Comparison of ENCODE assay signal across 9 cellular contexts in the genomic region with DNA sequence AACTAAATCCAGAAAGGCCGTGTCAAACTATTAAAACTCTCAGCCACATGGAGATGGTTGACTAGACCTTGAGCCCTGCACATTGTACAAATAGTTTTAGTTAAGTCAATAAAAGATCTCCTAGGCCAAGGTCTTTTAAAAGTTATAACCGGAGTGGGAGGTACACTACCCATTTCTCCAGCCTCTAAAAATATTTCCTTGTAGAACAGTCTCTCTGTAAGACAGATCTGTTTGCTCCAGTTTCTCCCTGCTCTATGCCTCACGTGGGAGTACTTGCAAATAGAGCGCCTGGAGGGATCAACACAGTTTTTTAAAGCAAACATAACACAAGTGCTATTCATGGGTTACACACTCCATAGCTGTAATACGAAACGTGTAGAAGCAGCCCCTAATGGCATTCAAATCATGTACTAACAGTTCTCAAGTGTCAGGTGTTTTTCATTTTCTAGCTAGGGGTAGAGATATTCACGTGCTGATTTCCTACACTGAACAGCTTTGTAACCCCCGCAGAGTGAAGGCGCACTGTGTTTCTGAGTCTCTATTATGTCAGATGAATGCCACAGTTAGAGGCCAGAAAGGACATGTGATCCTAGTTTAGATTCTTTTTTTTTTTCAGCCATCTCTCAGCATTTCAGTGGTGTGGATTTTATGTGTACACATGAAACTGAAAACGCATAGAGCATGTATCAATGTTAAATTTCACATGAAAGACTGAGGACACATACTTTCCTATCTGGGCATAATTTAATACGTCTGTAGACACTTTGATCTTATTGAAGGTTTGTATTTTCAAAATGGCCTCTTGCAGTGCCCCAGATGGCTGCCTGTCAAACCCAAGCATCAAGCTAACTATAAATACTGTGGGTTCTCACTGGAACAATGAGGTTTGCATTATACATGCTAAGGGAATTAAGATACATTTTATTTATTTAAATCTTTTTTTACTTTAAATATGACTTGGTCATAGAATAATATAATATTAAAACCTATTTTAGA.
A peak's percentile ranks its signal among the peaks of the same experiment; 100 is the strongest.
DNase-seq lines count a peak whose midpoint lies in the region; ATAC-seq, FAIRE-seq and TF ChIP-seq lines count a peak whose summit lies in the region.
"Had no signal": no experiment of that assay in that cellular context is flagged by ENCODE, and none has a peak within 500 bp of the region (broad histone marks: within the 10 kb centered on the region; RNA-seq: fewer than 3 reads in every experiment).

No MANE protein-coding gene starts in this region.

- H3K27ac Mint-ChIP-seq in brain = peak overlapping the region; percentile 68 to 97 (median 96)
- no peak overlapping the region for H3K27ac Mint-ChIP-seq in activated CD4-positive, alpha-beta memory T cell treated with anti-CD3 and anti-CD28 coated beads for 36 hours

- H3K4me3 Mint-ChIP-seq in brain = peak overlapping the region; percentile 29 to 70 (median 47)
- no peak overlapping the region for H3K4me3 Mint-ChIP-seq in activated CD4-positive, alpha-beta memory T cell treated with anti-CD3 and anti-CD28 coated beads for 36 hours

- peaks cover 61% of the 10 kb centered on the region for H3K4me1 Mint-ChIP-seq in brain
- no peaks in the 10 kb centered on the region for H3K4me1 Mint-ChIP-seq in activated CD4-positive, alpha-beta memory T cell treated with anti-CD3 and anti-CD28 coated beads for 36 hours (ENCODE audit: low read depth)

- TF ChIP-seq CTCF in 22Rv1 (IDR thresholded peaks at IDR 0.05) (no peak), brain (conservative IDR thresholded peaks at IDR 0.05) (no peak), GM20000 (IDR thresholded peaks at IDR 0.05; ENCODE audit: extremely low read depth, missing control alignments) (no peak)

- H3K36me3 Mint-ChIP-seq in brain = no peaks in the 10 kb centered on the region
- no peaks in the 10 kb centered on the region for H3K36me3 Mint-ChIP-seq in activated CD4-positive, alpha-beta memory T cell treated with anti-CD3 and anti-CD28 coated beads for 36 hours

- DNase-seq in NCI-H187 (lab: John Stamatoyannopoulos, UW) (peak; percentile 86 to 88), medulla oblongata (ENCODE audit: extremely low spot score) (peak; percentile 65), GM19239 (ENCODE audit: insufficient read length, low spot score) (no peak), GM20000 (ENCODE audit: low spot score) (no peak)
- DNase-seq in activated CD4-positive, alpha-beta memory T cell treated with anti-CD3 and anti-CD28 coated beads for 36 hours = no peak
- DNase-seq: NK-92 treated with Interleukin-12 subunit alpha and Interleukin-12 subunit beta, amount 100 ng/mL, for 24 hours had no signal

- POLR2A ChIA-PET in activated CD4-positive, alpha-beta memory T cell treated with anti-CD3 and anti-CD28 coated beads for 36 hours (lab: Charles Lee) = no interaction called here

- intact Hi-C loops in activated CD4-positive, alpha-beta memory T cell treated with anti-CD3 and anti-CD28 coated beads for 36 hours (cut with micrococcal nuclease) = no loop called here

- CTCF ChIA-PET in activated CD4-positive, alpha-beta memory T cell treated with anti-CD3 and anti-CD28 coated beads for 36 hours (lab: Charles Lee) = no interaction called here

- no peak for FAIRE-seq in GM19239 (lab: Jason Lieb, UNC)

- H3K27me3 Mint-ChIP-seq in brain = no peaks in the 10 kb centered on the region
- H3K27me3 Mint-ChIP-seq in activated CD4-positive, alpha-beta memory T cell treated with anti-CD3 and anti-CD28 coated beads for 36 hours = no peaks in the 10 kb centered on the region

- no peaks in the 10 kb centered on the region for H3K9me3 Mint-ChIP-seq in brain
- H3K9me3 Mint-ChIP-seq in activated CD4-positive, alpha-beta memory T cell treated with anti-CD3 and anti-CD28 coated beads for 36 hours = peaks cover 15% of the 10 kb centered on the region

- H3K27ac ChIP-seq in 22Rv1 = peak overlapping the region; percentile 74

- no peak for ATAC-seq in HG02588 (IDR thresholded peaks at IDR 0.05; ENCODE audit: unreplicated experiment)

Comparison
In these comparisons a context has a peak if more than half of its experiments do, and no peak if none do; other contexts are left out.
1. DNase-seq: peak in NCI-H187 (2 of 2) and medulla oblongata (single experiment); none in GM19239 (single experiment), GM20000 (single experiment) and activated CD4-positive, alpha-beta memory T cell treated with anti-CD3 and anti-CD28 coated beads for 36 hours (single experiment).